29 cellular contexts compared by ENCODE assay signal in genomic region chr7:40969641-40970040, GRCh38.
"Had no signal": no experiment of that assay in that cellular context is flagged by ENCODE, and none has a peak within 500 bp of the region (broad histone marks: within the 10 kb centered on the region; RNA-seq: fewer than 3 reads in every experiment).

No MANE protein-coding gene starts in this region.

- H3K27ac Mint-ChIP-seq: activated CD8-positive, alpha-beta T cell treated with anti-CD3 and anti-CD28 coated beads for 36 hours; activated naive CD4-positive, alpha-beta T cell treated with anti-CD3 and anti-CD28 coated beads, Interleukin-2, amount 50 U/mL, for 24 hours; activated naive CD8-positive, alpha-beta T cell treated with anti-CD3 and anti-CD28 coated beads, Interleukin-2, amount 50 U/mL, for 24 hours; activated T-helper 17 cell treated with anti-CD3 and anti-CD28 coated beads, Interleukin-2, amount 50 U/mL, for 72 hours; naive B cell; stimulated activated naive B cell treated with anti-CD40 and anti-IgM and Interleukin-4, amounts not matched to agents 10 μg/mL and 1 μg/mL and 100 μg/mL, for 72 hours; T-helper 17 cell had no signal

- H3K36me3 ChIP-seq: breast epithelium, heart left ventricle, left ventricle myocardium inferior, pancreas, stomach, thyroid gland, upper lobe of left lung, vagina had no signal

- H3K27me3 Mint-ChIP-seq: activated CD8-positive, alpha-beta T cell treated with anti-CD3 and anti-CD28 coated beads for 36 hours; activated naive CD4-positive, alpha-beta T cell treated with anti-CD3 and anti-CD28 coated beads, Interleukin-2, amount 50 U/mL, for 24 hours; activated naive CD8-positive, alpha-beta T cell treated with anti-CD3 and anti-CD28 coated beads, Interleukin-2, amount 50 U/mL, for 24 hours; activated T-helper 17 cell treated with anti-CD3 and anti-CD28 coated beads, Interleukin-2, amount 50 U/mL, for 72 hours; naive B cell; T-helper 17 cell had no signal

- H3K9me3 Mint-ChIP-seq: activated naive CD4-positive, alpha-beta T cell treated with anti-CD3 and anti-CD28 coated beads, Interleukin-2, amount 50 U/mL, for 24 hours; activated naive CD8-positive, alpha-beta T cell treated with anti-CD3 and anti-CD28 coated beads, Interleukin-2, amount 50 U/mL, for 24 hours; activated T-cell treated with anti-CD3 and anti-CD28 coated beads, Interleukin-2, amount 50 U/mL, for 4 hours; stimulated activated naive B cell treated with anti-CD40 and anti-IgM and Interleukin-4, amounts not matched to agents 10 μg/mL and 1 μg/mL and 100 μg/mL, for 72 hours had no signal

- H3K9me3 ChIP-seq: breast epithelium, heart left ventricle, left ventricle myocardium inferior, pancreas, psoas muscle, stomach, thyroid gland, upper lobe of left lung, vagina had no signal

- H3K4me1 Mint-ChIP-seq: activated naive CD4-positive, alpha-beta T cell treated with anti-CD3 and anti-CD28 coated beads, Interleukin-2, amount 50 U/mL, for 24 hours; activated naive CD8-positive, alpha-beta T cell treated with anti-CD3 and anti-CD28 coated beads, Interleukin-2, amount 50 U/mL, for 24 hours; activated T-helper 17 cell treated with anti-CD3 and anti-CD28 coated beads, Interleukin-2, amount 50 U/mL, for 72 hours; naive B cell; stimulated activated naive B cell treated with anti-CD40 and anti-IgM and Interleukin-4, amounts not matched to agents 10 μg/mL and 1 μg/mL and 100 μg/mL, for 72 hours; T-helper 17 cell had no signal

- H3K36me3 Mint-ChIP-seq: naive B cell; stimulated activated naive B cell treated with anti-CD40 and anti-IgM and Interleukin-4, amounts not matched to agents 10 μg/mL and 1 μg/mL and 100 μg/mL, for 72 hours had no signal

- H3K4me3 ChIP-seq: breast epithelium, heart left ventricle, left ventricle myocardium inferior, lung, pancreas, psoas muscle, smooth muscle cell, stomach, thyroid gland, upper lobe of left lung, vagina had no signal

- H3K27me3 ChIP-seq: breast epithelium, heart left ventricle, pancreas, stomach, thyroid gland, upper lobe of left lung, vagina had no signal

- H3K4me1 ChIP-seq: breast epithelium, heart left ventricle, left ventricle myocardium inferior, pancreas, psoas muscle, stomach, thyroid gland, upper lobe of left lung had no signal

- H3K4me3 Mint-ChIP-seq: activated CD8-positive, alpha-beta T cell treated with anti-CD3 and anti-CD28 coated beads for 36 hours; activated naive CD4-positive, alpha-beta T cell treated with anti-CD3 and anti-CD28 coated beads, Interleukin-2, amount 50 U/mL, for 24 hours; activated naive CD8-positive, alpha-beta T cell treated with anti-CD3 and anti-CD28 coated beads, Interleukin-2, amount 50 U/mL, for 24 hours; activated T-cell treated with anti-CD3 and anti-CD28 coated beads, Interleukin-2, amount 50 U/mL, for 4 hours; activated T-helper 17 cell treated with anti-CD3 and anti-CD28 coated beads, Interleukin-2, amount 50 U/mL, for 72 hours; naive B cell; stimulated activated naive B cell treated with anti-CD40 and anti-IgM and Interleukin-4, amounts not matched to agents 10 μg/mL and 1 μg/mL and 100 μg/mL, for 72 hours; T-helper 17 cell had no signal

- DNase-seq: activated CD4-positive, alpha-beta T cell treated with anti-CD3 and anti-CD28 coated beads for 1 hour; activated CD4-positive, alpha-beta T cell treated with anti-CD3 and anti-CD28 coated beads, Interleukin-2, amount 50 U/mL, for 1 hour; activated CD8-positive, alpha-beta T cell treated with anti-CD3 and anti-CD28 coated beads for 36 hours; activated naive CD8-positive, alpha-beta T cell treated with anti-CD3 and anti-CD28 coated beads, Interleukin-2, amount 50 U/mL, for 24 hours; activated T-cell treated with anti-CD3 and anti-CD28 coated beads, Interleukin-2, amount 50 U/mL, for 4 hours; central memory CD4-positive, alpha-beta T cell; effector CD4-positive, alpha-beta T cell; foreskin fibroblast; heart left ventricle; hypothalamus; left ventricle myocardium inferior; mesendoderm; naive B cell; nucleus accumbens; pancreas; psoas muscle; stimulated activated CD4-positive, alpha-beta T cell treated with anti-CD3 and anti-CD28 coated beads, Interleukin-1b, Interleukin-23, amount 100 ng/mL, for 48 hours; stimulated activated naive B cell treated with anti-CD40 and anti-IgM and Interleukin-4, amounts not matched to agents 10 μg/mL and 1 μg/mL and 100 μg/mL, for 72 hours; stomach; T-helper 17 cell; T1000; thyroid gland; upper lobe of left lung had no signal

- ATAC-seq: activated CD8-positive, alpha-beta T cell treated with anti-CD3 and anti-CD28 coated beads for 36 hours; activated naive CD8-positive, alpha-beta T cell treated with anti-CD3 and anti-CD28 coated beads, Interleukin-2, amount 50 U/mL, for 24 hours; activated T-cell treated with anti-CD3 and anti-CD28 coated beads, Interleukin-2, amount 50 U/mL, for 4 hours; activated T-helper 17 cell treated with anti-CD3 and anti-CD28 coated beads, Interleukin-2, amount 50 U/mL, for 72 hours; heart left ventricle; pancreas; psoas muscle; stimulated activated naive B cell treated with anti-CD40 and anti-IgM and Interleukin-4, amounts not matched to agents 10 μg/mL and 1 μg/mL and 100 μg/mL, for 72 hours; T-helper 17 cell had no signal
